19 cellular contexts compared by ENCODE assay signal in the genomic region with DNA sequence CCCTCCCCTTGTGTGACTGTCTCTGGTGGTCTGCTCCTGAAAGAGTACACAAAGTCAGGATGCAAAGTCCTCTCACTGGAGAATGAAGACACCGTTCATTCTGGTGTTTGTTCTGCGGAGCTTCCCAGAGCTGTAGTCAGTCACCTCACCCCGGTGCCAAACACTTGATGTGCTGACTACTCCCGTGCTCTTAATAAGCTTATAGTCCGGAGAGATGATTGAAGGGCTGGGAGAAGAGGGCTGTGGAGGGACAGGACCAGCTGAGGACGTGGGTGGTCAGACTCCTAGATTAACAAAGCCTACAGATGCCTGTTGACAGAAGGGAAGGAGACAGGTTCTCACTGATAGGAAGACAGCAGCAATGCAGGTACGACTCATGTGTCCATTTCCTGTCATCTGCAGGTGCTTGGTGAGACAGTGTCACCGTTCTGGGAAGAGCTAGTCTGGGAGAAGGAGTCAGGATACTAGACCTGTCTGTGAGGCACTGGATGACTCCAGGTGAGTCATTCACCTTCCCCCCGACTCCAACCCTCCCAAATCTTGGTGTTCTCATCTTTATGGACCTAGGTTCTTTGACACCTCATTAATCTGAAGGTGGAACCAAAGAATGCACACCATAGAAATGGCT. TPM values are rescaled to one million over a fixed set of nuclear protein-coding genes. Genes with fewer than 3 reads are reported as not detected.
DNase-seq lines count a peak whose midpoint lies in the region; ATAC-seq, FAIRE-seq and TF ChIP-seq lines count a peak whose summit lies in the region.
"Had no signal": no experiment of that assay in that cellular context is flagged by ENCODE, and none has a peak within 500 bp of the region (broad histone marks: within the 10 kb centered on the region; RNA-seq: fewer than 3 reads in every experiment).

No MANE protein-coding gene starts in this region.

- FAIRE-seq in GM12892 (lab: Jason Lieb, UNC) = no peak
- FAIRE-seq: D721Med, TTC549 had no signal

- no peak overlapping the region for H3K27ac ChIP-seq in WERI-Rb-1
- H3K27ac ChIP-seq: left lung, thoracic aorta had no signal

- no peak overlapping the region for H3K4me3 Mint-ChIP-seq in stimulated activated naive B cell treated with anti-CD40 and anti-IgM and Interleukin-4, amounts not matched to agents 10 μg/mL and 1 μg/mL and 100 μg/mL, for 72 hours
- no peak overlapping the region for H3K4me3 Mint-ChIP-seq in immature natural killer cell

- no peak for ATAC-seq in stimulated activated naive B cell treated with anti-CD40 and anti-IgM and Interleukin-4, amounts not matched to agents 10 μg/mL and 1 μg/mL and 100 μg/mL, for 72 hours (replicated peaks)

- H3K4me1 Mint-ChIP-seq in stimulated activated naive B cell treated with anti-CD40 and anti-IgM and Interleukin-4, amounts not matched to agents 10 μg/mL and 1 μg/mL and 100 μg/mL, for 72 hours = no peaks in the 10 kb centered on the region
- H3K4me1 Mint-ChIP-seq in immature natural killer cell = peaks cover 19 to 23% of the 10 kb centered on the region in 2 donors

- H3K27ac Mint-ChIP-seq in stimulated activated naive B cell treated with anti-CD40 and anti-IgM and Interleukin-4, amounts not matched to agents 10 μg/mL and 1 μg/mL and 100 μg/mL, for 72 hours = no peak overlapping the region
- no peak overlapping the region for H3K27ac Mint-ChIP-seq in immature natural killer cell

- H3K27me3 Mint-ChIP-seq in stimulated activated naive B cell treated with anti-CD40 and anti-IgM and Interleukin-4, amounts not matched to agents 10 μg/mL and 1 μg/mL and 100 μg/mL, for 72 hours = peaks cover 23 to 28% of the 10 kb centered on the region in 2 donors
- peaks cover 3 to 12% (median 5%) of the 10 kb centered on the region in 3 donors for H3K27me3 Mint-ChIP-seq in immature natural killer cell (ENCODE audit: low read depth in 3 of 3)

- H3K36me3 Mint-ChIP-seq in stimulated activated naive B cell treated with anti-CD40 and anti-IgM and Interleukin-4, amounts not matched to agents 10 μg/mL and 1 μg/mL and 100 μg/mL, for 72 hours = no peaks in the 10 kb centered on the region
- no peaks in the 10 kb centered on the region for H3K36me3 Mint-ChIP-seq in immature natural killer cell

- no peaks in the 10 kb centered on the region for H3K9me3 ChIP-seq in WERI-Rb-1 (ENCODE audit: severe bottlenecking)
- H3K9me3 ChIP-seq: left lung, SK-N-SH, thoracic aorta had no signal

- H3K27me3 ChIP-seq in WERI-Rb-1 (ENCODE audit: insufficient read depth, low read depth, severe bottlenecking) = no peaks in the 10 kb centered on the region

- peak; percentile 79 for DNase-seq in DMS153 (lab: John Stamatoyannopoulos, UW)
- peak; percentile 19 for DNase-seq in NCI-H146 (lab: John Stamatoyannopoulos, UW)
- DNase-seq in WERI-Rb-1 = peak; percentile 88
- DNase-seq in kidney glomerular epithelial cell (lab: John Stamatoyannopoulos, UW) = peak; percentile 67
- DNase-seq in stimulated activated naive B cell treated with anti-CD40 and anti-IgM and Interleukin-4, amounts not matched to agents 10 μg/mL and 1 μg/mL and 100 μg/mL, for 72 hours = no peak
- DNase-seq in GM12892 (ENCODE audit: insufficient read length) = no peak
- no peak for DNase-seq in amniotic stem cell (lab: John Stamatoyannopoulos, UW)
- no peak for DNase-seq in immature natural killer cell
- DNase-seq: activated CD4-positive, alpha-beta T cell treated with anti-CD3 and anti-CD28 coated beads, Interleukin-2, amount 50 U/mL, for 48 hours; activated T-cell treated with anti-CD3 and anti-CD28 coated beads, Interleukin-2, amount 50 U/mL, for 1 hour; caudate nucleus; effector CD4-positive, alpha-beta T cell; left lung; NCI-H1092; occipital lobe; SK-N-SH had no signal

- H3K36me3 ChIP-seq in WERI-Rb-1 = no peaks in the 10 kb centered on the region
- H3K36me3 ChIP-seq: left lung, thoracic aorta had no signal

- no peak for TF ChIP-seq CTCF in WERI-Rb-1 (IDR thresholded peaks at IDR 0.05; ENCODE audit: low read depth, low read length)

- no peaks in the 10 kb centered on the region for H3K9me3 Mint-ChIP-seq in stimulated activated naive B cell treated with anti-CD40 and anti-IgM and Interleukin-4, amounts not matched to agents 10 μg/mL and 1 μg/mL and 100 μg/mL, for 72 hours
- H3K9me3 Mint-ChIP-seq in immature natural killer cell = no peaks in the 10 kb centered on the region

- TF ChIP-seq POLR2A in GM12892 (IDR thresholded peaks at IDR 0.05; ENCODE audit: low read depth, low read length) = no peak

- H3K4me3 ChIP-seq in WERI-Rb-1 (ENCODE audit: low read depth, low read length) = no peak overlapping the region
- H3K4me3 ChIP-seq: left lung, thoracic aorta had no signal

RNA-seq across cellular contexts. Expression of a gene that starts 40.4 kb away (rescaled TPM):
- polyA plus RNA-seq in GM12892 (2012; ENCODE audit: missing spikeins) = 0.30 TPM
- not detected for polyA plus RNA-seq in immature natural killer cell
- polyA plus RNA-seq: SK-N-SH had no signal

Comparison
In these comparisons a context has a peak if more than half of its experiments do, and no peak if none do; other contexts are left out.
1. DNase-seq: peak in DMS153 (single experiment), NCI-H146 (single experiment), WERI-Rb-1 (single experiment) and kidney glomerular epithelial cell (single experiment); none in stimulated activated naive B cell treated with anti-CD40 and anti-IgM and Interleukin-4, amounts not matched to agents 10 μg/mL and 1 μg/mL and 100 μg/mL, for 72 hours (single experiment), GM12892 (single experiment), amniotic stem cell (single experiment) and immature natural killer cell (0 of 3).